In genomic region chr1:181104042-181104789, GRCh38 we compare ENCODE assay signal across 8 cellular contexts. TPM values are rescaled to one million over a fixed set of nuclear protein-coding genes. Genes with fewer than 3 reads are reported as not detected.
DNase-seq lines count a peak whose midpoint lies in the region; ATAC-seq and TF ChIP-seq lines count a peak whose summit lies in the region.

No MANE protein-coding gene starts in this region.

- H3K9me2 ChIP-seq in GM23338 (ENCODE audit: insufficient read depth), result no peaks in the 10 kb centered on the region

- H3K27me3 Mint-ChIP-seq in GM23338 (ENCODE audit: insufficient read depth, low read depth, poor library complexity), result peaks cover 56% of the 10 kb centered on the region
- peaks cover 30% of the 10 kb centered on the region for H3K27me3 Mint-ChIP-seq in T-helper 2 cell treated with Interferon-gamma antibody and Interleukin-4, amounts not matched to agents 5 μg/mL and 100 μg/mL, for 36 hours (ENCODE audit: low read depth)

- H3K36me3 Mint-ChIP-seq in GM23338 (ENCODE audit: low read depth), result peaks cover 4% of the 10 kb centered on the region; the same call in 1 of the 3 replicates
- H3K36me3 Mint-ChIP-seq in T-helper 2 cell treated with Interferon-gamma antibody and Interleukin-4, amounts not matched to agents 5 μg/mL and 100 μg/mL, for 36 hours (ENCODE audit: low read depth), result no peaks in the 10 kb centered on the region

- H3K36me3 ChIP-seq in GM23338 (ENCODE audit: insufficient read depth) (no peaks in the 10 kb centered on the region), psoas muscle (ENCODE audit: insufficient read depth in 1 of 2, low read depth in 1 of 2) (no peaks in the 10 kb centered on the region)

- peak overlapping the region; percentile 81 for H3K27ac Mint-ChIP-seq in GM23338
- peak overlapping the region; percentile 77 for H3K27ac Mint-ChIP-seq in T-helper 2 cell treated with Interferon-gamma antibody and Interleukin-4, amounts not matched to agents 5 μg/mL and 100 μg/mL, for 36 hours

- no peaks in the 10 kb centered on the region; the same call in 1 of the 2 replicates for H4K20me1 ChIP-seq in GM23338 (replicated peaks; ENCODE audit: insufficient read depth)

- H3K79me2 ChIP-seq in GM23338 (replicated peaks; ENCODE audit: insufficient read depth), result no peaks in the 10 kb centered on the region

- H3K4me2 ChIP-seq in GM23338, result peak overlapping the region; percentile 89

- no peaks in the 10 kb centered on the region for H3K9me3 ChIP-seq in psoas muscle

- H3K27me3 ChIP-seq in GM23338 (ENCODE audit: insufficient read depth), result peaks cover 82% of the 10 kb centered on the region
- H3K27me3 ChIP-seq in psoas muscle (ENCODE audit: insufficient read depth in 3 of 3, low read length in 2 of 3), result no peaks in the 10 kb centered on the region

- peak overlapping the region; percentile 84 for H2AFZ ChIP-seq in GM23338

- intact Hi-C loops in psoas muscle (cut with DNase I), result no loop called here

- 29 to 31% (median 29%) methylated on average over 17 of the region's 17 CpGs for WGBS in psoas muscle, 3 donors

- H3K27ac ChIP-seq in GM23338 (ENCODE audit: low read depth), result no peak overlapping the region
- H3K27ac ChIP-seq in psoas muscle, result peak overlapping the region; percentile 89

- TF ChIP-seq CTCF in AG09309 (IDR thresholded peaks at IDR 0.05; ENCODE audit: control insufficient read depth, insufficient read depth, low read depth, low read length, missing control alignments) (peak; percentile 25), GM23338 (conservative IDR thresholded peaks at IDR 0.05; ENCODE audit: low read depth in 2 of 2) (peak in 1 of 2 experiments; percentile 11; a peak in 1 of 4 replicates), psoas muscle (IDR thresholded peaks at IDR 0.05) (peak; percentile 26)

- H3K4me1 ChIP-seq in GM23338 (ENCODE audit: insufficient read depth) (peaks cover 76% of the 10 kb centered on the region), psoas muscle (peaks cover 33% of the 10 kb centered on the region)

- peak; percentile 44 for ATAC-seq in GM23338
- ATAC-seq in psoas muscle, result peak; percentile 40 to 67 (median 50)
- ATAC-seq in GM18907 (IDR thresholded peaks at IDR 0.05; ENCODE audit: unreplicated experiment), result no peak
- ATAC-seq in GM18909 (IDR thresholded peaks at IDR 0.05; ENCODE audit: poor library complexity, unreplicated experiment), result no peak

- peaks cover 18% of the 10 kb centered on the region; the same call in 1 of the 2 replicates for H3F3A ChIP-seq in GM23338 (replicated peaks; ENCODE audit: low read depth)

- H3K9me3 Mint-ChIP-seq in GM23338, result no peaks in the 10 kb centered on the region; the same call in 2 of the 3 replicates
- no peaks in the 10 kb centered on the region for H3K9me3 Mint-ChIP-seq in T-helper 2 cell treated with Interferon-gamma antibody and Interleukin-4, amounts not matched to agents 5 μg/mL and 100 μg/mL, for 36 hours

- DNase-seq in AG09309 (ENCODE audit: low read depth) (no peak), GM23338 (ENCODE audit: low spot score) (peak; percentile 67), foreskin melanocyte (peak; percentile 52), psoas muscle (no peak)
- no peak for DNase-seq in T-helper 2 cell treated with Interferon-gamma antibody and Interleukin-4, amounts not matched to agents 5 μg/mL and 100 μg/mL, for 36 hours (ENCODE audit: low spot score)
- DNase-seq in effector CD8-positive, alpha-beta T cell (lab: John Stamatoyannopoulos, UW), result no peak

- H3K4me3 ChIP-seq in AG09309 (ENCODE audit: control insufficient read depth, low read depth, low read length), result peak overlapping the region; percentile 77
- H3K4me3 ChIP-seq in GM23338, result peak overlapping the region; percentile 78
- peak overlapping the region; percentile 90 for H3K4me3 ChIP-seq in psoas muscle

- peaks cover 79% of the 10 kb centered on the region for H3K4me1 Mint-ChIP-seq in GM23338
- H3K4me1 Mint-ChIP-seq in T-helper 2 cell treated with Interferon-gamma antibody and Interleukin-4, amounts not matched to agents 5 μg/mL and 100 μg/mL, for 36 hours (ENCODE audit: low read depth), result peaks cover 65% of the 10 kb centered on the region

- H3K4me3 Mint-ChIP-seq in GM23338, result peak overlapping the region; percentile 88
- H3K4me3 Mint-ChIP-seq in T-helper 2 cell treated with Interferon-gamma antibody and Interleukin-4, amounts not matched to agents 5 μg/mL and 100 μg/mL, for 36 hours, result peak overlapping the region; percentile 84

TF ChIP-seq in GM23338, 12 proteins besides CTCF, POLR2A, EP300 and RAD21:
- TF ChIP-seq EZH2 (IDR thresholded peaks at IDR 0.05; ENCODE audit: low read depth, unreplicated experiment), result peak; percentile 24
- TF ChIP-seq, protein P1, sequence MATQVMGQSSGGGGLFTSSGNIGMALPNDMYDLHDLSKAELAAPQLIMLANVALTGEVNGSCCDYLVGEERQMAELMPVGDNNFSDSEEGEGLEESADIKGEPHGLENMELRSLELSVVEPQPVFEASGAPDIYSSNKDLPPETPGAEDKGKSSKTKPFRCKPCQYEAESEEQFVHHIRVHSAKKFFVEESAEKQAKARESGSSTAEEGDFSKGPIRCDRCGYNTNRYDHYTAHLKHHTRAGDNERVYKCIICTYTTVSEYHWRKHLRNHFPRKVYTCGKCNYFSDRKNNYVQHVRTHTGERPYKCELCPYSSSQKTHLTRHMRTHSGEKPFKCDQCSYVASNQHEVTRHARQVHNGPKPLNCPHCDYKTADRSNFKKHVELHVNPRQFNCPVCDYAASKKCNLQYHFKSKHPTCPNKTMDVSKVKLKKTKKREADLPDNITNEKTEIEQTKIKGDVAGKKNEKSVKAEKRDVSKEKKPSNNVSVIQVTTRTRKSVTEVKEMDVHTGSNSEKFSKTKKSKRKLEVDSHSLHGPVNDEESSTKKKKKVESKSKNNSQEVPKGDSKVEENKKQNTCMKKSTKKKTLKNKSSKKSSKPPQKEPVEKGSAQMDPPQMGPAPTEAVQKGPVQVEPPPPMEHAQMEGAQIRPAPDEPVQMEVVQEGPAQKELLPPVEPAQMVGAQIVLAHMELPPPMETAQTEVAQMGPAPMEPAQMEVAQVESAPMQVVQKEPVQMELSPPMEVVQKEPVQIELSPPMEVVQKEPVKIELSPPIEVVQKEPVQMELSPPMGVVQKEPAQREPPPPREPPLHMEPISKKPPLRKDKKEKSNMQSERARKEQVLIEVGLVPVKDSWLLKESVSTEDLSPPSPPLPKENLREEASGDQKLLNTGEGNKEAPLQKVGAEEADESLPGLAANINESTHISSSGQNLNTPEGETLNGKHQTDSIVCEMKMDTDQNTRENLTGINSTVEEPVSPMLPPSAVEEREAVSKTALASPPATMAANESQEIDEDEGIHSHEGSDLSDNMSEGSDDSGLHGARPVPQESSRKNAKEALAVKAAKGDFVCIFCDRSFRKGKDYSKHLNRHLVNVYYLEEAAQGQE (IDR thresholded peaks at IDR 0.05; ENCODE audit: unreplicated experiment), result no peak
- no peak for TF ChIP-seq POLR2AphosphoS5 (IDR thresholded peaks at IDR 0.05; ENCODE audit: low read depth)
- no peak for TF ChIP-seq ZNF331 (CRISPR knock-in tag; IDR thresholded peaks at IDR 0.05; ENCODE audit: low read depth)
- no peak for TF ChIP-seq ZNF114 (CRISPR knock-in tag; IDR thresholded peaks at IDR 0.05)

RNA-seq across cellular contexts. Expression of gene IER5, which starts 15.7 kb away (rescaled TPM):
- total RNA-seq in GM23338 (2014; rRNA removed; shearing (Covaris generic)), result 8.3 and 9.5 TPM in 2 replicates
- polyA plus RNA-seq in GM23338 (2016; fragmentation: Nextera tagmentation; extraction: Ambion mirVana) (3.8 and 4.6 TPM in 2 replicates), psoas muscle (10 to 100 TPM; 22.8 to 47.5 (median 33.1) TPM)
- total RNA-seq in psoas muscle, result 100 to 1,000 TPM in 1 of 4 donors, 10 to 100 TPM in 3; 19.9 to 110 (median 48.6) TPM

Comparison
In these comparisons a context has a peak if more than half of its experiments do, and no peak if none do; other contexts are left out.
1. DNase-seq: peak in GM23338 (single experiment) and foreskin melanocyte (single experiment); none in AG09309 (single experiment), T-helper 2 cell treated with Interferon-gamma antibody and Interleukin-4, amounts not matched to agents 5 μg/mL and 100 μg/mL, for 36 hours (single experiment), psoas muscle (0 of 2) and effector CD8-positive, alpha-beta T cell (single experiment).
2. ATAC-seq: peak in GM23338 (single experiment) and psoas muscle (4 of 4); none in GM18907 (single experiment) and GM18909 (single experiment).
3. Peak in every context shown above with its lines, with median percentiles within 50 percentile points of each other: H3K4me3 ChIP-seq.